In the genomic region with DNA sequence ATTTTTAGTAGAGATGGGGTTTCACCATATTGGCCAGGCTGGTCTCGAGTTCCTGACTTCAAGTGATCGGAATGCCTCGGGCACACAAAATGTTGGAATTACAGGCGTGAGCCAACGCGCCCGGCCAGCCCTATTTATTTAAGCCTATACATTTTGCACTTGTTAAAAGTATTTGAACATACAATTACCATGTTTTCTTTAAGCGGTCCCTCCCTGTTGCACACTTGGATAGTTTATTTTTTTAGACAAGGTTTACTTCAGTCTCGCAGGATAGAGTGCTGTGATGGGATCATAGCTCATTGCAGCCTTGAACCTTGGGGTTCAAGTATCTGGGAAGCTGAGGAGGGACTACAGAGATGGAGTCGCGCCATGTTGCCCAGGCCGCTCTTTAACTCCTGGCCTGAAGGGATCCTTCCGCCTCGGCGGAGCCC, we compare ENCODE assay signal across 9 cellular contexts. TPM values are rescaled to one million over a fixed set of nuclear protein-coding genes. Genes with fewer than 3 reads are reported as not detected.
DNase-seq lines count a peak whose midpoint lies in the region; ATAC-seq and TF ChIP-seq lines count a peak whose summit lies in the region.
"Had no signal": no experiment of that assay in that cellular context is flagged by ENCODE, and none has a peak within 500 bp of the region (broad histone marks: within the 10 kb centered on the region; RNA-seq: fewer than 3 reads in every experiment).

No MANE protein-coding gene starts in this region.

- POLR2A ChIA-PET in BJ (lab: Charles Lee), result no interaction called here

- intact Hi-C loops in dorsolateral prefrontal cortex (cut with DNase I), result loop anchor here in 1 of 2 donors (10.0 kb wide), 2 partner anchors 121 to 281 kb away; a partner anchor contains a TSS
- intact Hi-C loops in posterior cingulate gyrus (cut with DNase I), result no loop called here

- no peaks in the 10 kb centered on the region for H3K27me3 ChIP-seq in BJ (ENCODE audit: control insufficient read depth, insufficient read depth, low read length)
- H3K27me3 ChIP-seq in dorsolateral prefrontal cortex, result no peaks in the 10 kb centered on the region

- H3K4me3 ChIP-seq in BJ (ENCODE audit: low read depth, low read length) (peak overlapping the region; percentile 69), dorsolateral prefrontal cortex (peak overlapping the region; percentile 53 to 97 (median 83))

- H3K4me1 Mint-ChIP-seq in IgD-negative memory B cell, result peaks cover 0 to 2% (median 0%) of the 10 kb centered on the region in 3 donors
- peaks cover 17% of the 10 kb centered on the region for H3K4me1 Mint-ChIP-seq in nephron progenitor cell

- H3K27me3 Mint-ChIP-seq in IgD-negative memory B cell (peaks cover 2% of the 10 kb centered on the region), nephron progenitor cell (ENCODE audit: low read depth, poor library complexity) (peaks cover 6% of the 10 kb centered on the region)

- H3K36me3 Mint-ChIP-seq in IgD-negative memory B cell (no peaks in the 10 kb centered on the region), nephron progenitor cell (ENCODE audit: low read depth) (no peaks in the 10 kb centered on the region)

- CTCF ChIA-PET in BJ (lab: Yijun Ruan, JAX), result interaction anchor here (0.7 to 5.0 kb wide), 4 partner anchors 12 to 126 kb away, joined by 3 to 27 read pairs (median 4); no protein-coding TSS in a partner anchor

- H3K36me3 ChIP-seq in BJ (ENCODE audit: control insufficient read depth, insufficient read depth, low read length), result no peaks in the 10 kb centered on the region

- no peak for DNase-seq in BJ (ENCODE audit: low read depth)
- DNase-seq in dorsolateral prefrontal cortex, result peak in 1 of 10 donors; percentile 32
- no peak for DNase-seq in nephron progenitor cell
- DNase-seq in posterior cingulate gyrus, result no peak
- no peak for DNase-seq in ecto neural progenitor cell (ENCODE audit: low spot score)
- DNase-seq in H4 (ENCODE audit: low spot score), result no peak

- TF ChIP-seq CTCF in BJ (IDR thresholded peaks at IDR 0.05; ENCODE audit: insufficient read depth, low read depth, low read length) (no peak), dorsolateral prefrontal cortex (IDR thresholded peaks at IDR 0.05 in 54 of 56, conservative IDR thresholded peaks at IDR 0.05 in 2 of 56; ENCODE audit: low read depth in 1 of 56, partially characterized antibody in 56 of 56) (no peak), nephron progenitor cell (IDR thresholded peaks at IDR 0.05) (no peak)

- H3K4me3 Mint-ChIP-seq in IgD-negative memory B cell (peak overlapping the region; percentile 86 to 95 (median 91)), nephron progenitor cell (peak overlapping the region; percentile 83)

- no peak for ATAC-seq in GM21515 (IDR thresholded peaks at IDR 0.05; ENCODE audit: unreplicated experiment)

- H3K27ac Mint-ChIP-seq in IgD-negative memory B cell (peak overlapping the region; percentile 84 to 92 (median 84)), nephron progenitor cell (peak overlapping the region; percentile 98)

- H3K9me3 Mint-ChIP-seq in IgD-negative memory B cell (no peaks in the 10 kb centered on the region), nephron progenitor cell (no peaks in the 10 kb centered on the region)

- H3K27ac ChIP-seq in dorsolateral prefrontal cortex, result peak overlapping the region; percentile 32 to 97 (median 89)

RNA-seq across cellular contexts. Expression of a gene that starts 35.7 kb away (rescaled TPM):
- polyA plus RNA-seq in BJ (2011; rRNA removed), result 0.48 and 0.80 TPM in 2 replicates
- 0.93 and 1.00 TPM in 2 replicates for polyA minus RNA-seq in BJ (2011; rRNA and poly(A)+ RNA removed)
- polyA plus RNA-seq in IgD-negative memory B cell, result not detected
- 100 to 1,000 TPM in 66 of 120 experiments, 10 to 100 TPM in 54; 26.3 to 163 (median 102) TPM for total RNA-seq in dorsolateral prefrontal cortex
- total RNA-seq in H4 (2014; rRNA removed; shearing (Covaris generic)), result 3.8 and 4.8 TPM in 2 replicates
- total RNA-seq: activated CD8-positive, alpha-beta memory T cell treated with anti-CD3 and anti-CD28 coated beads for 36 hours had no signal
